Comparison of ENCODE assay signal across 17 cellular contexts in the genomic region with DNA sequence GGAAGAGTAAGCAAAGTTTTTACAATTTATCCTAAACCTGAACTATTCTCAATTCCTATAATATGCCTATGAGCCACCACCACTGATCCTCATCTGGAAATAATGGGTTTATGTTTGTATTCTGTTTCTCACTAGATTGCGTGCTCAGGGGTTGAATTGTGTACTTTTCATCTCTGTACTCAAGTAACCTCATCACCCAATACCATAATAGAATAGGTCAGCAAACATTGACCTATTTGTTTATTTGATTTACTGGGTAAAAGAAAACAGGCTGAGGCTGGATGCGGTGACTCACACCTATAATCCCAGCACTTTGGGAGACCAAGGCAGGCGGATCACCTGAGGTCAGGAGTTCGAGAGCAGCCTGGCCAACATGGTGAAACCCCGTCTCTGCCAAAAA. TPM values are rescaled to one million over a fixed set of nuclear protein-coding genes. Genes with fewer than 3 reads are reported as not detected.
DNase-seq lines count a peak whose midpoint lies in the region; TF ChIP-seq lines count a peak whose summit lies in the region.
"Had no signal": no experiment of that assay in that cellular context is flagged by ENCODE, and none has a peak within 500 bp of the region (broad histone marks: within the 10 kb centered on the region; RNA-seq: fewer than 3 reads in every experiment).

No MANE protein-coding gene starts in this region.

- no peak for TF ChIP-seq CTCF in MCF 10A (IDR thresholded peaks at IDR 0.05; ENCODE audit: unreplicated experiment)
- TF ChIP-seq CTCF in breast epithelium (IDR thresholded peaks at IDR 0.05): no peak
- no peak for TF ChIP-seq CTCF in colonic mucosa (IDR thresholded peaks at IDR 0.05)

- H3K9me3 ChIP-seq in breast epithelium: no peaks in the 10 kb centered on the region
- no peaks in the 10 kb centered on the region for H3K9me3 ChIP-seq in SJSA1 (replicated peaks)
- no peaks in the 10 kb centered on the region for H3K9me3 ChIP-seq in colonic mucosa
- H3K9me3 ChIP-seq: SJCRH30 had no signal

- no TSS peak for BruUV-seq in MCF 10A (replicated peaks; lab: Mats Ljungman, UMichigan)

- H3K27me3 Mint-ChIP-seq in MCF 10A (ENCODE audit: insufficient read depth, unreplicated experiment): no peaks in the 10 kb centered on the region

- intact Hi-C loops in MCF 10A (cut with micrococcal nuclease): no loop called here
- intact Hi-C loops in breast epithelium (cut with DNase I; ENCODE audit: low total_unique reads): no loop called here
- intact Hi-C loops in colonic mucosa (cut with DNase I): no loop called here

- no peak overlapping the region for H3K27ac Mint-ChIP-seq in MCF 10A (ENCODE audit: low read depth, unreplicated experiment)

- DNase-seq in MCF 10A (ENCODE audit: unreplicated experiment) (peak; percentile 17), breast epithelium (ENCODE audit: low spot score in 2 of 2) (no peak), M059J (ENCODE audit: low read depth) (peak; percentile 85), SJSA1 (ENCODE audit: low read depth in 1 of 2, low spot score in 2 of 2) (peak; percentile 34 to 44), NCI-H226 (no peak), T-helper 2 cell (no peak), colonic mucosa (no peak), SW480 (ENCODE audit: low spot score) (no peak)
- DNase-seq: COR-L47; NCI-H187; NCI-H446 treated with DMSO at 0.1 percent for 48 hours; NK-92 treated with Interleukin-12 subunit alpha and Interleukin-12 subunit beta, amount 100 ng/mL, for 24 hours; RPMI8226; SJCRH30; T-helper 9 cell had no signal

- CTCF ChIA-PET in MCF 10A (lab: Yijun Ruan, JAX): no interaction called here

- H3K4me1 Mint-ChIP-seq in MCF 10A (ENCODE audit: insufficient read depth, unreplicated experiment): no peaks in the 10 kb centered on the region

- H3K9me3 Mint-ChIP-seq in MCF 10A (ENCODE audit: unreplicated experiment): no peaks in the 10 kb centered on the region

- no peak overlapping the region for H3K4me3 Mint-ChIP-seq in MCF 10A (ENCODE audit: unreplicated experiment)

- H3K36me3 Mint-ChIP-seq in MCF 10A (ENCODE audit: insufficient read depth, unreplicated experiment): no peaks in the 10 kb centered on the region

- no peak overlapping the region for H3K9ac ChIP-seq in colonic mucosa (ENCODE audit: low read depth in 2 of 2, low read length in 2 of 2)

- POLR2A ChIA-PET in MCF 10A (lab: Yijun Ruan, JAX): no interaction called here

- H3K4me1 ChIP-seq in breast epithelium (no peaks in the 10 kb centered on the region), SJSA1 (replicated peaks) (peaks cover 10% of the 10 kb centered on the region), colonic mucosa (no peaks in the 10 kb centered on the region)

- no peak for TF ChIP-seq POLR2A in breast epithelium (IDR thresholded peaks at IDR 0.05)

- H3K27ac ChIP-seq in breast epithelium (no peak overlapping the region), SJSA1 (no peak overlapping the region), colonic mucosa (no peak overlapping the region)
- H3K27ac ChIP-seq: C4-2B, SJCRH30 had no signal

- H3K27me3 ChIP-seq in breast epithelium (no peaks in the 10 kb centered on the region), SJSA1 (replicated peaks) (no peaks in the 10 kb centered on the region), colonic mucosa (no peaks in the 10 kb centered on the region)
- H3K27me3 ChIP-seq: SJCRH30 had no signal

- H3K36me3 ChIP-seq in breast epithelium (no peaks in the 10 kb centered on the region), SJSA1 (no peaks in the 10 kb centered on the region), colonic mucosa (no peaks in the 10 kb centered on the region)
- H3K36me3 ChIP-seq: SJCRH30 had no signal

- no peak overlapping the region for H3K4me3 ChIP-seq in breast epithelium
- no peak overlapping the region for H3K4me3 ChIP-seq in SJSA1
- H3K4me3 ChIP-seq in colonic mucosa: no peak overlapping the region
- H3K4me3 ChIP-seq: SJCRH30 had no signal

RNA-seq across cellular contexts. Expression of a gene that starts 5.4 kb away (rescaled TPM):
- total RNA-seq in MCF 10A (2022): not detected in 2 replicates
- total RNA-seq in breast epithelium: 1 to 10 TPM in 1 of 3 donors, not detected in 2; 3.5 TPM
- total RNA-seq in M059J (2014; rRNA removed; shearing (Covaris generic)): 4.0 and 4.6 TPM in 2 replicates
- 0.05 TPM in 1 of 2 replicates, not detected in the other for total RNA-seq in SJSA1 (2014; rRNA removed; shearing (Covaris generic))
- total RNA-seq in colonic mucosa: 10 to 100 TPM in 1 of 2 donors, 1 to 10 TPM in 1; 2.3 to 11.7 TPM
- total RNA-seq: OCI-LY7, SJCRH30 had no signal

RNA-seq across cellular contexts. Expression of a gene that starts 25.9 kb away (rescaled TPM):
- 0.19 TPM in 1 of 2 replicates, not detected in the other for total RNA-seq in MCF 10A (2022)
- 10 to 100 TPM; 11.0 to 63.4 (median 23.9) TPM for total RNA-seq in breast epithelium
- 126 and 136 TPM in 2 replicates for total RNA-seq in M059J (2014; rRNA removed; shearing (Covaris generic))
- total RNA-seq in SJSA1 (2014; rRNA removed; shearing (Covaris generic)): 0.32 and 0.60 TPM in 2 replicates
- 1 to 10 TPM; 1.1 to 1.6 TPM for total RNA-seq in colonic mucosa
- total RNA-seq: OCI-LY7 had no signal

Comparison
In these comparisons a context has a peak if more than half of its experiments do, and no peak if none do; other contexts are left out.
1. DNase-seq: peak in MCF 10A (single experiment), M059J (single experiment) and SJSA1 (2 of 2); none in breast epithelium (0 of 2), NCI-H226 (single experiment), T-helper 2 cell (0 of 5), colonic mucosa (single experiment) and SW480 (single experiment).